In genomic region chr21:34888569-34889286, GRCh38 we compare ENCODE assay signal across 8 cellular contexts.
DNase-seq lines count a peak whose midpoint lies in the region; ATAC-seq, FAIRE-seq and TF ChIP-seq lines count a peak whose summit lies in the region.

No MANE protein-coding gene starts in this region.

- peak overlapping the region; percentile 76 for H3K4me3 ChIP-seq in GM12875 (ENCODE audit: low read depth, low read length)
- peak overlapping the region; percentile 75 for H3K4me3 ChIP-seq in left ventricle myocardium inferior
- peak overlapping the region; percentile 58 to 83 for H3K4me3 ChIP-seq in prostate gland

- FAIRE-seq in urothelium cell line (lab: Jason Lieb, UNC), result no peak

- H3K36me3 ChIP-seq in left ventricle myocardium inferior (no peaks in the 10 kb centered on the region), prostate gland (no peaks in the 10 kb centered on the region)

- TF ChIP-seq POLR2A in prostate gland (IDR thresholded peaks at IDR 0.05), result peak; percentile 98

- TF ChIP-seq CTCF in GM12875 (IDR thresholded peaks at IDR 0.05; ENCODE audit: borderline replicate concordance, insufficient read depth, low read depth, low read length) (no peak), left ventricle myocardium inferior (IDR thresholded peaks at IDR 0.05; ENCODE audit: borderline replicate concordance) (no peak), prostate gland (IDR thresholded peaks at IDR 0.05) (peak in 2 of 4 experiments; percentile 2 to 50)

- intact Hi-C loops in left ventricle myocardium inferior (cut with micrococcal nuclease) (no loop called here), prostate gland (cut with DNase I) (loop anchor here (5.0 to 10.0 kb wide), 4 partner anchors 91 to 439 kb away; no protein-coding TSS in a partner anchor)

- 0 to 1% (median 1%) methylated on average over 69 to 92 of the region's 92 CpGs for WGBS in adipose tissue, 3 donors
- WGBS in prostate gland, result 1% methylated on average over 61 of the region's 92 CpGs

- peak overlapping the region; percentile 97 for H3K27ac ChIP-seq in adipose tissue (ENCODE audit: low read depth, low read length)
- H3K27ac ChIP-seq in left ventricle myocardium inferior (replicated peaks), result peak overlapping the region; percentile 87
- H3K27ac ChIP-seq in prostate gland, result peak overlapping the region; percentile 82 to 88

- H3K27me3 ChIP-seq in left ventricle myocardium inferior (ENCODE audit: low read depth) (peaks cover 92% of the 10 kb centered on the region), prostate gland (replicated peaks; ENCODE audit: insufficient read depth) (no peaks in the 10 kb centered on the region)

- no peaks in the 10 kb centered on the region for H3K9me3 ChIP-seq in left ventricle myocardium inferior (replicated peaks)
- no peaks in the 10 kb centered on the region for H3K9me3 ChIP-seq in prostate gland

- peak; percentile 47 for ATAC-seq in HG02763 (IDR thresholded peaks at IDR 0.05; ENCODE audit: unreplicated experiment)

- DNase-seq in NCI-H1417 (lab: John Stamatoyannopoulos, UW), result peak; percentile 94 to 98 (median 97)
- DNase-seq in SW 1271 (lab: John Stamatoyannopoulos, UW), result peak; percentile 59 to 81
- DNase-seq in left ventricle myocardium inferior, result peak; percentile 93
- peak; percentile 97 for DNase-seq in prostate gland (ENCODE audit: low spot score)
- peak; percentile 92 for DNase-seq in urothelium cell line (ENCODE audit: low spot score)

- peaks cover 57% of the 10 kb centered on the region for H3K4me1 ChIP-seq in left ventricle myocardium inferior
- H3K4me1 ChIP-seq in prostate gland (replicated peaks), result no peaks in the 10 kb centered on the region

Comparison
In these comparisons a context has a peak if more than half of its experiments do, and no peak if none do; other contexts are left out.
1. Peak in every context shown above with its lines: DNase-seq, ATAC-seq, H3K4me3 ChIP-seq and H3K27ac ChIP-seq.